ENCODE assay signal across 1 cellular context in the genomic region with DNA sequence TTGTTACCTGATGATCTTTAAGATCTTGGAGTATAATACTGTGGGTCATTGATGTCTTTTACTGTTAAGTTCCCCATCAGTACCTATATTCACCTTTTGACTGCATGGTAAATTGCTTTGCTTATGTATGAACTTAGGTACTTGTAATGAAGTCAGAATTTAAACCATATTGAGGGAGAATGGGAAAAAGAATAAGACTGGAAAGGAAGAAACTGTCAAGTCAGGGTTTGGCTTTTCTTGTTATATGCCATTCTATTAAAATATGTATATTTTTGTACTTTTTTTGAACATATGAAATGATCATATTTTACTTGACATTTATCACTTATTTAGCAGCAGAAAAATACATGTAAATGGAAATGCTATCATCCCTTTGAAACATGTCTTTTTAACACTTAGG.
TF ChIP-seq lines count a peak whose summit lies in the region.

No MANE protein-coding gene starts in this region.

TF ChIP-seq in K562, 482 proteins besides CTCF, POLR2A, EP300 and RAD21:
- TF ChIP-seq ARID1B (IDR thresholded peaks at IDR 0.05) (no peak), DDX20 (tag; IDR thresholded peaks at IDR 0.05; ENCODE audit: low read depth) (no peak), ILK (tag; IDR thresholded peaks at IDR 0.05; ENCODE audit: borderline replicate concordance, low read depth) (no peak), ADNP (tag; IDR thresholded peaks at IDR 0.05) (no peak), SRSF3 (IDR thresholded peaks at IDR 0.05; ENCODE audit: insufficient read depth, low read length) (no peak), HDGF (IDR thresholded peaks at IDR 0.05) (no peak), MEIS2 (IDR thresholded peaks at IDR 0.05; ENCODE audit: partially characterized antibody) (no peak), ZNF589 (CRISPR knock-in tag; IDR thresholded peaks at IDR 0.05; ENCODE audit: low read depth) (0 out of 2 replicates have a peak, but pooled peaks have one; percentile 11), SMARCA5 (IDR thresholded peaks at IDR 0.05) (0 out of 2 replicates have a peak, but pooled peaks have one; percentile 18), C11orf30 (IDR thresholded peaks at IDR 0.05; ENCODE audit: low read depth) (peak; percentile 70), ETV1 (tag; conservative IDR thresholded peaks at IDR 0.05; ENCODE audit: low read depth) (0 out of 2 replicates have a peak, but pooled peaks have one; percentile 12), ZNF316 (IDR thresholded peaks at IDR 0.05) (peak; percentile 83), ASH1L (IDR thresholded peaks at IDR 0.05; ENCODE audit: borderline replicate concordance, low read depth, partially characterized antibody) (no peak)
- TF ChIP-seq, protein P1, sequence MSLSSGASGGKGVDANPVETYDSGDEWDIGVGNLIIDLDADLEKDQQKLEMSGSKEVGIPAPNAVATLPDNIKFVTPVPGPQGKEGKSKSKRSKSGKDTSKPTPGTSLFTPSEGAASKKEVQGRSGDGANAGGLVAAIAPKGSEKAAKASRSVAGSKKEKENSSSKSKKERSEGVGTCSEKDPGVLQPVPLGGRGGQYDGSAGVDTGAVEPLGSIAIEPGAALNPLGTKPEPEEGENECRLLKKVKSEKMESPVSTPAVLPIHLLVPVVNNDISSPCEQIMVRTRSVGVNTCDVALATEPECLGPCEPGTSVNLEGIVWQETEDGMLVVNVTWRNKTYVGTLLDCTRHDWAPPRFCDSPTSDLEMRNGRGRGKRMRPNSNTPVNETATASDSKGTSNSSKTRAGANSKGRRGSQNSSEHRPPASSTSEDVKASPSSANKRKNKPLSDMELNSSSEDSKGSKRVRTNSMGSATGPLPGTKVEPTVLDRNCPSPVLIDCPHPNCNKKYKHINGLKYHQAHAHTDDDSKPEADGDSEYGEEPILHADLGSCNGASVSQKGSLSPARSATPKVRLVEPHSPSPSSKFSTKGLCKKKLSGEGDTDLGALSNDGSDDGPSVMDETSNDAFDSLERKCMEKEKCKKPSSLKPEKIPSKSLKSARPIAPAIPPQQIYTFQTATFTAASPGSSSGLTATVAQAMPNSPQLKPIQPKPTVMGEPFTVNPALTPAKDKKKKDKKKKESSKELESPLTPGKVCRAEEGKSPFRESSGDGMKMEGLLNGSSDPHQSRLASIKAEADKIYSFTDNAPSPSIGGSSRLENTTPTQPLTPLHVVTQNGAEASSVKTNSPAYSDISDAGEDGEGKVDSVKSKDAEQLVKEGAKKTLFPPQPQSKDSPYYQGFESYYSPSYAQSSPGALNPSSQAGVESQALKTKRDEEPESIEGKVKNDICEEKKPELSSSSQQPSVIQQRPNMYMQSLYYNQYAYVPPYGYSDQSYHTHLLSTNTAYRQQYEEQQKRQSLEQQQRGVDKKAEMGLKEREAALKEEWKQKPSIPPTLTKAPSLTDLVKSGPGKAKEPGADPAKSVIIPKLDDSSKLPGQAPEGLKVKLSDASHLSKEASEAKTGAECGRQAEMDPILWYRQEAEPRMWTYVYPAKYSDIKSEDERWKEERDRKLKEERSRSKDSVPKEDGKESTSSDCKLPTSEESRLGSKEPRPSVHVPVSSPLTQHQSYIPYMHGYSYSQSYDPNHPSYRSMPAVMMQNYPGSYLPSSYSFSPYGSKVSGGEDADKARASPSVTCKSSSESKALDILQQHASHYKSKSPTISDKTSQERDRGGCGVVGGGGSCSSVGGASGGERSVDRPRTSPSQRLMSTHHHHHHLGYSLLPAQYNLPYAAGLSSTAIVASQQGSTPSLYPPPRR (CRISPR knock-in tag; IDR thresholded peaks at IDR 0.05; ENCODE audit: borderline replicate concordance) = no peak
